ENCODE assay signal across 1 cellular context in genomic region chr3:9800529-9800928, GRCh38.
TF ChIP-seq lines count a peak whose summit lies in the region.

No MANE protein-coding gene starts in this region.

TF ChIP-seq in IMR-90, 13 proteins besides CTCF, POLR2A, EP300 and RAD21:
- no peak for TF ChIP-seq USF2 (IDR thresholded peaks at IDR 0.05; ENCODE audit: low read depth, low read length)
- TF ChIP-seq ELK1 (IDR thresholded peaks at IDR 0.05; ENCODE audit: borderline replicate concordance, low read depth, low read length), result no peak
- no peak for TF ChIP-seq NFE2L2 (IDR thresholded peaks at IDR 0.05; ENCODE audit: low read depth, low read length)
